In the genomic region with DNA sequence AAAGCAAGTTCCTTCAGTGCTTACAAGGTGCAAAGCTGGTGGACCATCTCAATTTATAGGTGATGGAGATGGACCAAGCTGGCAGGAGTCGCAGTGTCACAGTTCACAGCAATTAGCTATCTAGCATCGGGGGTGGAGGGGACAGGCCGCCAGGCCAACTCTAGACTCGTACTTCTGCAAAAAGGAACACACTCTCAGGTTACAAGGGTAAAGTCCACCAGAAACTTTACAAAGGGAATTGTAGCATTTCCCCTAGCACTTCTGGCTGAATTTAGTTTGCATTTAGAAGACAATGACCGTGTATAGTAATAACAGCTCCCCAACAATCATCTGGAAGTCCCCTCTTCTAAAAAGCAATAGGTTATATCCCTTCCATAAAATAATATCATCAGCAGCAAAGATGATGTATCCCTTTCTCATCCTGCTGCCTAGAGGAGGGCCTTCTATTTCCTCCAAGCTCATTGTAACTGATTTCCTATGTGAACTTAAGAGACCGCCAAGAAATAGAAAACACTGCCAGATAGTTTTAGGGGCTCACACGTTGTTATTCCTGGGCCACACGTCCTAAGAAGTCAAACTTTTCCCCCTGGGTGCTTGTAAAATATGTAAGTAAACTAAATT, we compare ENCODE assay signal across 2 cellular contexts.
TF ChIP-seq lines count a peak whose summit lies in the region.

No MANE protein-coding gene starts in this region.

TF ChIP-seq in A549, 52 proteins besides CTCF, POLR2A, EP300 and RAD21 (continued from another document):
- TF ChIP-seq REST (IDR thresholded peaks at IDR 0.05) (no peak), E2F6 (IDR thresholded peaks at IDR 0.05; ENCODE audit: borderline replicate concordance, low read depth) (no peak), RCOR1 (IDR thresholded peaks at IDR 0.05; ENCODE audit: low read depth, low read length) (no peak), CEBPB (IDR thresholded peaks at IDR 0.05) (no peak), BHLHE40 (IDR thresholded peaks at IDR 0.05; ENCODE audit: low read depth, low read length) (no peak), KDM5A (IDR thresholded peaks at IDR 0.05) (no peak), JUNB (IDR thresholded peaks at IDR 0.05) (no peak), RNF2 (IDR thresholded peaks at IDR 0.05; ENCODE audit: borderline replicate concordance, low read depth) (no peak), ESRRA (IDR thresholded peaks at IDR 0.05; ENCODE audit: borderline replicate concordance, low read length) (no peak), GATA3 (IDR thresholded peaks at IDR 0.05; ENCODE audit: borderline replicate concordance) (no peak), TFCP2L1 (CRISPR knock-in tag; IDR thresholded peaks at IDR 0.05) (no peak), HOXA7 (CRISPR knock-in tag; IDR thresholded peaks at IDR 0.05) (no peak)
- TF ChIP-seq, protein P1, sequence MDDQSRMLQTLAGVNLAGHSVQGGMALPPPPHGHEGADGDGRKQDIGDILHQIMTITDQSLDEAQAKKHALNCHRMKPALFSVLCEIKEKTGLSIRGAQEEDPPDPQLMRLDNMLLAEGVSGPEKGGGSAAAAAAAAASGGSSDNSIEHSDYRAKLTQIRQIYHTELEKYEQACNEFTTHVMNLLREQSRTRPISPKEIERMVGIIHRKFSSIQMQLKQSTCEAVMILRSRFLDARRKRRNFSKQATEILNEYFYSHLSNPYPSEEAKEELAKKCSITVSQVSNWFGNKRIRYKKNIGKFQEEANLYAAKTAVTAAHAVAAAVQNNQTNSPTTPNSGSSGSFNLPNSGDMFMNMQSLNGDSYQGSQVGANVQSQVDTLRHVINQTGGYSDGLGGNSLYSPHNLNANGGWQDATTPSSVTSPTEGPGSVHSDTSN (IDR thresholded peaks at IDR 0.05) = no peak
TF ChIP-seq in A549: peak in this region for 0.

TF ChIP-seq in HEK293, 187 proteins besides CTCF, POLR2A, EP300 and RAD21 (continued from another document):
- TF ChIP-seq, protein P2, sequence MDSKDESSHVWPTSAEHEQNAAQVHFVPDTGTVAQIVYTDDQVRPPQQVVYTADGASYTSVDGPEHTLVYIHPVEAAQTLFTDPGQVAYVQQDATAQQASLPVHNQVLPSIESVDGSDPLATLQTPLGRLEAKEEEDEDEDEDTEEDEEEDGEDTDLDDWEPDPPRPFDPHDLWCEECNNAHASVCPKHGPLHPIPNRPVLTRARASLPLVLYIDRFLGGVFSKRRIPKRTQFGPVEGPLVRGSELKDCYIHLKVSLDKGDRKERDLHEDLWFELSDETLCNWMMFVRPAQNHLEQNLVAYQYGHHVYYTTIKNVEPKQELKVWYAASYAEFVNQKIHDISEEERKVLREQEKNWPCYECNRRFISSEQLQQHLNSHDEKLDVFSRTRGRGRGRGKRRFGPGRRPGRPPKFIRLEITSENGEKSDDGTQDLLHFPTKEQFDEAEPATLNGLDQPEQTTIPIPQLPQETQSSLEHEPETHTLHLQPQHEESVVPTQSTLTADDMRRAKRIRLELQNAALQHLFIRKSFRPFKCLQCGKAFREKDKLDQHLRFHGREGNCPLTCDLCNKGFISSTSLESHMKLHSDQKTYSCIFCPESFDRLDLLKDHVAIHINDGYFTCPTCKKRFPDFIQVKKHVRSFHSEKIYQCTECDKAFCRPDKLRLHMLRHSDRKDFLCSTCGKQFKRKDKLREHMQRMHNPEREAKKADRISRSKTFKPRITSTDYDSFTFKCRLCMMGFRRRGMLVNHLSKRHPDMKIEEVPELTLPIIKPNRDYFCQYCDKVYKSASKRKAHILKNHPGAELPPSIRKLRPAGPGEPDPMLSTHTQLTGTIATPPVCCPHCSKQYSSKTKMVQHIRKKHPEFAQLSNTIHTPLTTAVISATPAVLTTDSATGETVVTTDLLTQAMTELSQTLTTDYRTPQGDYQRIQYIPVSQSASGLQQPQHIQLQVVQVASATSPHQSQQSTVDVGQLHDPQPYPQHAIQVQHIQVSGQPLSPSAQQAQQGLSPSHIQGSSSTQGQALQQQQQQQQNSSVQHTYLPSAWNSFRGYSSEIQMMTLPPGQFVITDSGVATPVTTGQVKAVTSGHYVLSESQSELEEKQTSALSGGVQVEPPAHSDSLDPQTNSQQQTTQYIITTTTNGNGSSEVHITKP (tag by site-specific recombination; IDR thresholded peaks at IDR 0.05) = peak; percentile 13; the same call in 1 of the 2 replicates
